ENCODE assay signal across 19 cellular contexts in the genomic region with DNA sequence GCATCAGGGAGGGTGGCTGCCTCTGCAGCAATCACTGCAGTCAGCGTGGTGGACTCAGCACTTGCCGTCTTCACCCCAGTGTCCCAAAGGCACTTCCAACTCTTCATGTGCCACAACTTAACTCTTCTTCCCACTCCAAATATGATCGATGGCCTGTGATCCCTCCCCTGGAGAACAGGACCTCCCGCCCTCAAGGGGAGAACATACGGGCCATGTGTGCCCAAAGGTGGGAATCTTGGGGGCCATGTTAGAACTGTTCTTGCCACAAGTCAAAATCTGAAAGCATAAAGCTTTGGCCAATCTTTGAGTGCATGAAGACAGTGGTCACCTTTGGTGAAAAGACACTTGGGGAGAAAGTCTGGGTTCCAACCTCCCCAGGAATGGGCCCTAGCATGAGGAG.
A peak's percentile ranks its signal among the peaks of the same experiment; 100 is the strongest.
DNase-seq lines count a peak whose midpoint lies in the region; TF ChIP-seq lines count a peak whose summit lies in the region.
"Had no signal": no experiment of that assay in that cellular context is flagged by ENCODE, and none has a peak within 500 bp of the region (broad histone marks: within the 10 kb centered on the region; RNA-seq: fewer than 3 reads in every experiment).

No MANE protein-coding gene starts in this region.

- H2BK15ac ChIP-seq in neuronal stem cell (ENCODE audit: low read length) = no peak overlapping the region

- no peaks in the 10 kb centered on the region for H4K20me1 ChIP-seq in osteoblast (ENCODE audit: insufficient read depth, low read length)

- H3K14ac ChIP-seq in neuronal stem cell (ENCODE audit: low read length) = no peak overlapping the region

- H2BK5ac ChIP-seq in neuronal stem cell (ENCODE audit: low read length) = no peak overlapping the region

- no peak for TF ChIP-seq CTCF in osteoblast (IDR thresholded peaks at IDR 0.05; ENCODE audit: extremely low read depth, low read depth, low read length)

- no peak overlapping the region for H2BK120ac ChIP-seq in neuronal stem cell (ENCODE audit: low read depth, low read length)

- no peak overlapping the region for H3K4me3 ChIP-seq in ACC112 (ENCODE audit: low read depth, low read length)
- no peak overlapping the region for H3K4me3 ChIP-seq in adipocyte (ENCODE audit: low read length)
- no peak overlapping the region for H3K4me3 ChIP-seq in neuronal stem cell (ENCODE audit: low read length in 2 of 2)
- no peak overlapping the region for H3K4me3 ChIP-seq in osteoblast (ENCODE audit: insufficient read depth, low read length)
- H3K4me3 ChIP-seq: GM12878, GM23338 had no signal

- H3K79me1 ChIP-seq in neuronal stem cell (ENCODE audit: low read depth, low read length) = no peaks in the 10 kb centered on the region

- H3K9me3 ChIP-seq in adipocyte (ENCODE audit: control insufficient read depth, low read length) (no peaks in the 10 kb centered on the region), neuronal stem cell (replicated peaks in 1 of 2; ENCODE audit: control insufficient read depth in 2 of 2, insufficient read depth in 1 of 2, low read depth in 1 of 2, low read length in 2 of 2) (no peaks in the 10 kb centered on the region), osteoblast (ENCODE audit: low read depth, low read length) (no peaks in the 10 kb centered on the region)
- H3K9me3 ChIP-seq: BE2C had no signal

- no peak overlapping the region for H3K23ac ChIP-seq in neuronal stem cell (ENCODE audit: low read depth, low read length, poor library complexity)

- H3K4ac ChIP-seq in neuronal stem cell (ENCODE audit: low read length) = no peak overlapping the region

- no peak overlapping the region for H3K18ac ChIP-seq in neuronal stem cell (ENCODE audit: low read length)

- no peak overlapping the region for H3K4me2 ChIP-seq in neuronal stem cell (ENCODE audit: insufficient read depth, low read length, poor library complexity, severe bottlenecking)
- no peak overlapping the region for H3K4me2 ChIP-seq in osteoblast (ENCODE audit: insufficient read depth, low read length)
- H3K4me2 ChIP-seq: GM23338 had no signal

- peak overlapping the region; percentile 88; the same call in 1 of the 2 replicates for H3K27ac ChIP-seq in ACC112 (ENCODE audit: low read depth, low read length)
- H3K27ac ChIP-seq in neuronal stem cell (replicated peaks; ENCODE audit: low read length) = no peak overlapping the region
- no peak overlapping the region for H3K27ac ChIP-seq in osteoblast (ENCODE audit: low read depth, low read length)
- H3K27ac ChIP-seq: HL-60 had no signal

- no peaks in the 10 kb centered on the region for H3K27me3 ChIP-seq in ACC112 (ENCODE audit: insufficient read depth, low read length)
- no peaks in the 10 kb centered on the region for H3K27me3 ChIP-seq in adipocyte (replicated peaks; ENCODE audit: control insufficient read depth, insufficient read depth, low read length)
- no peaks in the 10 kb centered on the region for H3K27me3 ChIP-seq in neuronal stem cell (ENCODE audit: control insufficient read depth in 3 of 3, insufficient read depth in 3 of 3, low read depth in 1 of 3, low read length in 3 of 3)
- peaks cover 3% of the 10 kb centered on the region for H3K27me3 ChIP-seq in osteoblast (ENCODE audit: insufficient read depth, low read length)
- H3K27me3 ChIP-seq: BE2C had no signal

- DNase-seq in adipocyte (ENCODE audit: low read depth) (no peak), neuronal stem cell (ENCODE audit: low spot score) (no peak), ureter (ENCODE audit: low spot score) (peak; percentile 23), SK-N-DZ (ENCODE audit: low spot score) (no peak), osteoblast (ENCODE audit: insufficient read length, low spot score, missing footprints) (no peak)
- DNase-seq: ACHN; BE2C; C1 segment of cervical spinal cord; CD4-positive, CD25-positive, alpha-beta regulatory T cell; CD8-positive, alpha-beta memory T cell; COR-L47; DMS 273 treated with DMSO at 0.1 percent for 48 hours; DMS53; EL; HFFc6 had no signal

- no CpG with 5 or more reads among the region's 5 CpGs for WGBS in neuronal stem cell (ENCODE audit: extremely low coverage in 2 of 2, insufficient read length in 2 of 2, insufficient replicate concordance in 1 of 2), 2 donors

- H2AFZ ChIP-seq in ACC112 (ENCODE audit: low read length, unreplicated experiment) (no peak overlapping the region), neuronal stem cell (ENCODE audit: low read length) (no peak overlapping the region), osteoblast (ENCODE audit: low read length) (no peak overlapping the region)
- H2AFZ ChIP-seq: GM23338 had no signal

- H3K9ac ChIP-seq in adipocyte (ENCODE audit: low read length) (peak overlapping the region; percentile 1), neuronal stem cell (ENCODE audit: low read depth, low read length, poor library complexity) (no peak overlapping the region)

- no peak overlapping the region for H4K8ac ChIP-seq in neuronal stem cell (ENCODE audit: low read depth, low read length)

- no peaks in the 10 kb centered on the region for H3K79me2 ChIP-seq in ACC112 (ENCODE audit: control insufficient read depth, insufficient read depth, low read length, unreplicated experiment)
- no peaks in the 10 kb centered on the region for H3K79me2 ChIP-seq in osteoblast (ENCODE audit: insufficient read depth, low read length)

- H2AK5ac ChIP-seq in neuronal stem cell (ENCODE audit: low read depth, low read length) = no peak overlapping the region

- H2BK12ac ChIP-seq in neuronal stem cell (ENCODE audit: low read length) = no peak overlapping the region

- peak overlapping the region; percentile 74 for H4K91ac ChIP-seq in neuronal stem cell (ENCODE audit: low read depth, low read length, poor library complexity)

- H3K4me1 ChIP-seq in ACC112 (ENCODE audit: control insufficient read depth, insufficient read depth, low read length, unreplicated experiment) (peaks cover 44% of the 10 kb centered on the region), adipocyte (ENCODE audit: control insufficient read depth, insufficient read depth, low read length) (peaks cover 58% of the 10 kb centered on the region), neuronal stem cell (ENCODE audit: control insufficient read depth in 2 of 2, insufficient read depth in 1 of 2, low read depth in 1 of 2, low read length in 2 of 2) (no peaks in the 10 kb centered on the region), osteoblast (ENCODE audit: insufficient read depth, low read length) (peaks cover 20% of the 10 kb centered on the region)

- H3K36me3 ChIP-seq in ACC112 (ENCODE audit: insufficient read depth, low read length) (no peaks in the 10 kb centered on the region), adipocyte (ENCODE audit: control insufficient read depth, insufficient read depth, low read length, severe bottlenecking) (no peaks in the 10 kb centered on the region), neuronal stem cell (replicated peaks in 1 of 2; ENCODE audit: control insufficient read depth in 2 of 2, insufficient read depth in 2 of 2, low read length in 2 of 2) (no peaks in the 10 kb centered on the region), osteoblast (ENCODE audit: insufficient read depth, low read length) (no peaks in the 10 kb centered on the region)
- H3K36me3 ChIP-seq: BE2C had no signal
